ENCODE assay signal across 20 cellular contexts in the genomic region with DNA sequence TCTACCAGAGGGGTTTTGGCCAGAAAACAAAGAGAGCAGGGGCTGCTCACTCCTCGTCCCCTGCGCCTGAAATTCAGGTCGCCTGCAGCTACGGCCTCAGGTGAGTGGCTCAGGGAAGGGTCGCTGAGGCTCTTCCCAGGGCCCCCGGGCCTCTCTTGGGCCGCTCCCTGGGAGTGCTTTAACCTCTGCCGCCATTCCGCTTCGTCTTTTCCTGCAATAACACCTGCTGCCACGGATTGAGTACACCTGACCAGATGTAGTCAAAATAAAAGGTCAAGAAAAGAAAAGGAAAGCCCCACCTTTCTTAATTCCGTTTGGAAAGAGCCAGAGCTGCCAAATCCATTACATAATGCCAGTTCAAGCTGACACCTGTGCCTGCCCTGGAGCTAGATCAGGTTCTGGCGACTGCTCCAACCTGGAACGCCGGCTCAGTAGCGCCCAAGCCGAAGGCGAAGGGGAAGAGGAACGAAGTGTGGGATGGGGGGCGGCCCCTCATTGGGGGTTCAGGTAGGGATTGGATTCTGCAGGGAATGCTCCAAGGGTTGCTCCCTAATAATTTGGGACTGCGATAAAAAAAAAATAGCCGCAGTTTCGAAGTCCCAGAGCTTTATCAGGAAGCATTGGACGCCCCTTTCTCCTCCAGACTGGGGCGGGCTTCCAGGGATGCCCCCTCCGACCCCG.
DNase-seq lines count a peak whose midpoint lies in the region; ATAC-seq and TF ChIP-seq lines count a peak whose summit lies in the region.
"Had no signal": no experiment of that assay in that cellular context is flagged by ENCODE, and none has a peak within 500 bp of the region (broad histone marks: within the 10 kb centered on the region; RNA-seq: fewer than 3 reads in every experiment).

No MANE protein-coding gene starts in this region.

- no peak overlapping the region for H3K9ac ChIP-seq in HUES64 (ENCODE audit: low read depth, low read length)

- no peak for TF ChIP-seq POLR2A in GM18505 (IDR thresholded peaks at IDR 0.05; ENCODE audit: borderline replicate concordance, extremely low read depth, insufficient read depth, insufficient read length)

- H3K9me3 ChIP-seq in HUES64 (ENCODE audit: insufficient read depth, low read depth, low read length) (no peaks in the 10 kb centered on the region), iPS-18c (ENCODE audit: control insufficient read depth, insufficient read depth, low read length) (peaks cover 2% of the 10 kb centered on the region)
- H3K9me3 ChIP-seq: esophagus squamous epithelium, ovary, right lobe of liver, tibial artery had no signal

- peak; percentile 53 for DNase-seq in astrocyte of the hippocampus (ENCODE audit: low read depth, low spot score)
- DNase-seq in substantia nigra (lab: John Stamatoyannopoulos, UW) = peak in 5 of 49 donors; percentile 21 to 60 (median 56)
- DNase-seq in NCI-H226 = no peak
- DNase-seq: AML-193; effector CD4-positive, alpha-beta T cell; esophagus squamous epithelium; GOT3; NCI-H1417; ovary; PC-9; right lobe of liver; T-helper 1 cell; tibial artery had no signal

- H3K27me3 ChIP-seq in HUES64 (ENCODE audit: insufficient read depth, low read length) = peaks cover 100% of the 10 kb centered on the region

- ATAC-seq in HG03095 (IDR thresholded peaks at IDR 0.05; ENCODE audit: unreplicated experiment) = no peak
- ATAC-seq in GM18505 (IDR thresholded peaks at IDR 0.05; ENCODE audit: unreplicated experiment) = no peak
- ATAC-seq: right lobe of liver; stimulated activated effector memory CD8-positive, alpha-beta T cell treated with anti-CD3 and anti-CD28 coated beads, Interleukin-12 subunit alpha, Interleukin-12 subunit beta, amount 100 ng/mL, for 72 hours had no signal

- peaks cover 38% of the 10 kb centered on the region for H3K4me1 ChIP-seq in HUES64 (ENCODE audit: insufficient read depth, low read length)

- H3K27ac ChIP-seq in HUES64 (ENCODE audit: low read depth, low read length) (no peak overlapping the region), substantia nigra (ENCODE audit: low read depth, low read length, poor library complexity, severe bottlenecking) (peak overlapping the region; percentile 70)
- H3K27ac ChIP-seq: esophagus squamous epithelium, ovary, PC-9, right lobe of liver, tibial artery, VCaP had no signal

- WGBS in HUES64 = 1% methylated on average over 27 of the region's 27 CpGs

- no peaks in the 10 kb centered on the region for H3K36me3 ChIP-seq in HUES64 (ENCODE audit: insufficient read depth, low read length)
- H3K36me3 ChIP-seq: esophagus squamous epithelium, ovary, right lobe of liver, tibial artery had no signal

- H3K4me3 ChIP-seq in HUES64 (ENCODE audit: low read length) (peak overlapping the region; percentile 30), iPS-18c (ENCODE audit: insufficient read depth, low read depth, low read length) (peak overlapping the region; percentile 4; the same call in 1 of the 2 replicates)
- H3K4me3 ChIP-seq: esophagus squamous epithelium, lung, ovary, PC-9, right lobe of liver, tibial artery had no signal
